Comparison of ENCODE assay signal across 9 cellular contexts in genomic region chr2:36246320-36246990, GRCh38.
DNase-seq lines count a peak whose midpoint lies in the region; ATAC-seq and TF ChIP-seq lines count a peak whose summit lies in the region.
"Had no signal": no experiment of that assay in that cellular context is flagged by ENCODE, and none has a peak within 500 bp of the region (broad histone marks: within the 10 kb centered on the region; RNA-seq: fewer than 3 reads in every experiment).

No MANE protein-coding gene starts in this region.

- no peak overlapping the region for H3K27ac ChIP-seq in CD8-positive, alpha-beta memory T cell (ENCODE audit: low read depth, low read length)
- no peak overlapping the region for H3K27ac ChIP-seq in tibial nerve
- peak overlapping the region in 1 of 10 donors; percentile 13 for H3K27ac ChIP-seq in heart right ventricle
- H3K27ac ChIP-seq: right lobe of liver had no signal

- no peak for TF ChIP-seq EP300 in tibial nerve (IDR thresholded peaks at IDR 0.05)

- peak; percentile 66 for ATAC-seq in GM19397 (IDR thresholded peaks at IDR 0.05; ENCODE audit: unreplicated experiment)
- peak; percentile 83 for ATAC-seq in HG03159 (IDR thresholded peaks at IDR 0.05; ENCODE audit: unreplicated experiment)
- ATAC-seq in heart right ventricle: no peak
- ATAC-seq: right lobe of liver had no signal

- H3K4me1 ChIP-seq in CD8-positive, alpha-beta memory T cell (ENCODE audit: insufficient read depth, low read length): peaks cover 49% of the 10 kb centered on the region
- H3K4me1 ChIP-seq in tibial nerve: no peaks in the 10 kb centered on the region
- H3K4me1 ChIP-seq in heart right ventricle: peaks cover 0 to 13% (median 0%) of the 10 kb centered on the region in 9 donors
- H3K4me1 ChIP-seq: right lobe of liver had no signal

- peaks cover 60 to 75% (median 71%) of the 10 kb centered on the region in 3 donors for H3K4me1 Mint-ChIP-seq in CD8-positive, alpha-beta memory T cell
- H3K4me1 Mint-ChIP-seq in activated CD4-positive, alpha-beta memory T cell treated with anti-CD3 and anti-CD28 coated beads, Interleukin-2, amount 10 ng/mL, durations not matched to agents 7 days and 5 days: peaks cover 63% of the 10 kb centered on the region

- H3K27me3 ChIP-seq in CD8-positive, alpha-beta memory T cell (ENCODE audit: insufficient read depth, low read length, poor library complexity, severe bottlenecking): no peaks in the 10 kb centered on the region
- H3K27me3 ChIP-seq in tibial nerve (no peaks in the 10 kb centered on the region), heart right ventricle (no peaks in the 10 kb centered on the region)
- H3K27me3 ChIP-seq: right lobe of liver had no signal

- intact Hi-C loops in heart right ventricle (cut with DNase I): no loop called here

- 38 to 53% methylated on average over 2 of the region's 2 CpGs for WGBS in tibial nerve, 2 donors
- 48 to 55% methylated on average over 2 of the region's 2 CpGs for WGBS in heart right ventricle, 2 donors

- peak overlapping the region; percentile 0 to 85 (median 50) for H3K27ac Mint-ChIP-seq in CD8-positive, alpha-beta memory T cell
- peak overlapping the region; percentile 95 for H3K27ac Mint-ChIP-seq in activated CD4-positive, alpha-beta memory T cell treated with anti-CD3 and anti-CD28 coated beads, Interleukin-2, amount 10 ng/mL, durations not matched to agents 7 days and 5 days

- H3K27me3 Mint-ChIP-seq in CD8-positive, alpha-beta memory T cell: no peaks in the 10 kb centered on the region
- H3K27me3 Mint-ChIP-seq in activated CD4-positive, alpha-beta memory T cell treated with anti-CD3 and anti-CD28 coated beads, Interleukin-2, amount 10 ng/mL, durations not matched to agents 7 days and 5 days: peaks cover 7% of the 10 kb centered on the region

- no peak for TF ChIP-seq POLR2A in tibial nerve (IDR thresholded peaks at IDR 0.05)

- peak overlapping the region; percentile 42 to 76 (median 59) for H3K4me3 Mint-ChIP-seq in CD8-positive, alpha-beta memory T cell
- peak overlapping the region; percentile 34 for H3K4me3 Mint-ChIP-seq in activated CD4-positive, alpha-beta memory T cell treated with anti-CD3 and anti-CD28 coated beads, Interleukin-2, amount 10 ng/mL, durations not matched to agents 7 days and 5 days

- no peak overlapping the region for H3K4me3 ChIP-seq in CD8-positive, alpha-beta memory T cell (ENCODE audit: low read length)
- H3K4me3 ChIP-seq in tibial nerve: no peak overlapping the region
- no peak overlapping the region for H3K4me3 ChIP-seq in heart right ventricle
- H3K4me3 ChIP-seq: right lobe of liver had no signal

- no peak for TF ChIP-seq CTCF in tibial nerve (IDR thresholded peaks at IDR 0.05)
- TF ChIP-seq CTCF in heart right ventricle (IDR thresholded peaks at IDR 0.05): no peak

- CTCF ChIA-PET in CD8-positive, alpha-beta memory T cell (lab: Charles Lee): interaction anchor here (1.4 kb wide), 1 partner anchor 106 kb away, joined by 4 read pairs; no protein-coding TSS in a partner anchor
- CTCF ChIA-PET in activated CD4-positive, alpha-beta memory T cell treated with anti-CD3 and anti-CD28 coated beads, Interleukin-2, amount 10 ng/mL, durations not matched to agents 7 days and 5 days (lab: Charles Lee): interaction anchor here (1.3 kb wide), 1 partner anchor 100 kb away, joined by 11 read pairs; no protein-coding TSS in a partner anchor

- H3K36me3 Mint-ChIP-seq in CD8-positive, alpha-beta memory T cell: no peaks in the 10 kb centered on the region
- H3K36me3 Mint-ChIP-seq in activated CD4-positive, alpha-beta memory T cell treated with anti-CD3 and anti-CD28 coated beads, Interleukin-2, amount 10 ng/mL, durations not matched to agents 7 days and 5 days (ENCODE audit: low read depth): peaks cover 33% of the 10 kb centered on the region

- peak in 2 of 5 donors; percentile 74 to 77 for DNase-seq in CD8-positive, alpha-beta memory T cell
- no peak for DNase-seq in activated CD4-positive, alpha-beta memory T cell treated with anti-CD3 and anti-CD28 coated beads, Interleukin-2, amount 10 ng/mL, durations not matched to agents 7 days and 5 days
- DNase-seq in stimulated activated CD4-positive, alpha-beta T cell treated with anti-CD3 and anti-CD28 coated beads, Interleukin-12 subunit alpha, Interleukin-12 subunit beta, amount 100 ng/mL, for 4 hours: no peak
- DNase-seq in tibial nerve (ENCODE audit: low spot score in 2 of 2): no peak
- DNase-seq in activated CD4-positive, alpha-beta T cell treated with anti-CD3 and anti-CD28 coated beads for 4 hours: no peak
- DNase-seq in heart right ventricle: no peak
- DNase-seq: right lobe of liver had no signal

- POLR2A ChIA-PET in CD8-positive, alpha-beta memory T cell (lab: Charles Lee): no interaction called here
- POLR2A ChIA-PET in activated CD4-positive, alpha-beta memory T cell treated with anti-CD3 and anti-CD28 coated beads, Interleukin-2, amount 10 ng/mL, durations not matched to agents 7 days and 5 days (lab: Charles Lee): interaction anchor here (0.9 to 1.7 kb wide), 7 partner anchors 10 to 351 kb away, joined by 3 to 18 read pairs (median 4); partner anchors contain the start of gene FEZ2

- peaks cover 0 to 2% (median 0%) of the 10 kb centered on the region in 5 donors for H3K9me3 Mint-ChIP-seq in CD8-positive, alpha-beta memory T cell
- peaks cover 15% of the 10 kb centered on the region for H3K9me3 Mint-ChIP-seq in activated CD4-positive, alpha-beta memory T cell treated with anti-CD3 and anti-CD28 coated beads, Interleukin-2, amount 10 ng/mL, durations not matched to agents 7 days and 5 days

- H3K36me3 ChIP-seq in CD8-positive, alpha-beta memory T cell (ENCODE audit: insufficient read depth, low read length): no peaks in the 10 kb centered on the region
- H3K36me3 ChIP-seq in tibial nerve (no peaks in the 10 kb centered on the region), heart right ventricle (no peaks in the 10 kb centered on the region)
- H3K36me3 ChIP-seq: right lobe of liver had no signal

- H3K9me3 ChIP-seq in CD8-positive, alpha-beta memory T cell (ENCODE audit: low read length): no peaks in the 10 kb centered on the region
- no peaks in the 10 kb centered on the region for H3K9me3 ChIP-seq in tibial nerve
- H3K9me3 ChIP-seq in heart right ventricle: peaks cover 0 to 5% (median 0%) of the 10 kb centered on the region in 11 donors
- H3K9me3 ChIP-seq: right lobe of liver had no signal

Comparison
In these comparisons a context has a peak if more than half of its experiments do, and no peak if none do; other contexts are left out.
1. ATAC-seq: peak in GM19397 (single experiment) and HG03159 (single experiment); none in heart right ventricle (0 of 8).